ENCODE assay signal across 8 cellular contexts in the genomic region with DNA sequence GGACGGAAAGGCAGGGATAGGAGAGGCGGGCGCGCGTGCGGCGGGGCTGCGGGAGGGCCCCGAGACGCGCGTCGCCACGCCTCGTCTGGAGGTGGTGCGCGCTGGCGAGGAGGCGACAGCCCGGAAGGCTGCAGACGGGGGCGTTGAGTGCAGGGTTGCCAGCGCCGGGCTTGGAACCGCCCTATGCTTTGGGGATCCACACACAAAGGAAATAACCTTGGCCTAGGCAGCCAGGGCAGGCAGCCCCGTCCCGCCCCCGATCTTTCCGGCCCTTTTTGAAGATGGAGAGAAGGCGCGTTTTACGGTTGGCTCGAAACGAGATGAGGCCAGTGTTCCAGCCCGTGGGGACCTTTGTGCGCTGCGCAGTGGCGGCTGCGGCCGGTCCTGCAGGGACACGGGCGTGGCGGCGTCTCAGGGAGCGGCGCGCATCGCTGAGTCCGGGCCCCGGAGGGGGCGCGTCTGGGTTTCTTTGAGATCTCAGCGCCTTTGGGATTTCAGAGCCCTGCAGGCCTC. TPM values are rescaled to one million over a fixed set of nuclear protein-coding genes. Genes with fewer than 3 reads are reported as not detected.
A peak's percentile ranks its signal among the peaks of the same experiment; 100 is the strongest.
DNase-seq lines count a peak whose midpoint lies in the region; ATAC-seq and TF ChIP-seq lines count a peak whose summit lies in the region.

No MANE protein-coding gene starts in this region.

- peaks cover 47 to 59% of the 10 kb centered on the region in 2 donors for H3K27me3 Mint-ChIP-seq in natural killer cell (ENCODE audit: low read depth in 2 of 2)
- peaks cover 44% of the 10 kb centered on the region for H3K27me3 Mint-ChIP-seq in stimulated activated naive CD8-positive, alpha-beta T cell treated with anti-CD3 and anti-CD28 coated beads, Interleukin-15, amount 100 ng/mL, for 72 hours

- peak overlapping the region; percentile 54 for H3K9ac ChIP-seq in NT2/D1 (ENCODE audit: insufficient read length, low read depth)

- peak; percentile 64 for DNase-seq in AG08396 (ENCODE audit: low spot score)
- no peak for DNase-seq in NT2/D1 (ENCODE audit: low read depth, low spot score)
- peak; percentile 75 to 82 for DNase-seq in activated T-cell treated with anti-CD3 and anti-CD28 coated beads, Interleukin-2, amount 50 U/mL, for 48 hours
- peak; percentile 11 for DNase-seq in fibroblast of gingiva (ENCODE audit: low read depth)
- DNase-seq in natural killer cell: no peak
- DNase-seq in stimulated activated naive CD8-positive, alpha-beta T cell treated with anti-CD3 and anti-CD28 coated beads, Interleukin-15, amount 100 ng/mL, for 72 hours: peak; percentile 80 to 88

- ATAC-seq in GM18873 (IDR thresholded peaks at IDR 0.05; ENCODE audit: low FRiP score, unreplicated experiment): peak; percentile 55
- ATAC-seq in HG03159 (IDR thresholded peaks at IDR 0.05; ENCODE audit: unreplicated experiment): peak; percentile 62
- peak; percentile 69 to 87 (median 70) for ATAC-seq in natural killer cell
- peak; percentile 95 for ATAC-seq in stimulated activated naive CD8-positive, alpha-beta T cell treated with anti-CD3 and anti-CD28 coated beads, Interleukin-15, amount 100 ng/mL, for 72 hours

- no peak for TF ChIP-seq CTCF in natural killer cell (IDR thresholded peaks at IDR 0.05)

- H3K27me3 ChIP-seq in NT2/D1 (ENCODE audit: insufficient read depth, insufficient read length): peaks cover 24% of the 10 kb centered on the region

- peak overlapping the region; percentile 84 for H3K4me3 Mint-ChIP-seq in natural killer cell
- peak overlapping the region; percentile 88 to 94 for H3K4me3 Mint-ChIP-seq in stimulated activated naive CD8-positive, alpha-beta T cell treated with anti-CD3 and anti-CD28 coated beads, Interleukin-15, amount 100 ng/mL, for 72 hours

- no peaks in the 10 kb centered on the region for H3K36me3 Mint-ChIP-seq in natural killer cell

- peak overlapping the region; percentile 46 for H3K4me3 ChIP-seq in NT2/D1 (ENCODE audit: insufficient read length, low read depth)

- H3K36me3 ChIP-seq in NT2/D1 (ENCODE audit: insufficient read depth, insufficient read length, low read length): no peaks in the 10 kb centered on the region

- peaks cover 7 to 22% of the 10 kb centered on the region in 2 donors for H3K4me1 Mint-ChIP-seq in natural killer cell
- peaks cover 71% of the 10 kb centered on the region for H3K4me1 Mint-ChIP-seq in stimulated activated naive CD8-positive, alpha-beta T cell treated with anti-CD3 and anti-CD28 coated beads, Interleukin-15, amount 100 ng/mL, for 72 hours

- intact Hi-C loops in natural killer cell (cut with micrococcal nuclease): no loop called here

- H3K4me1 ChIP-seq in NT2/D1 (ENCODE audit: insufficient read depth, insufficient read length): no peaks in the 10 kb centered on the region

- H3K9me3 ChIP-seq in NT2/D1 (ENCODE audit: insufficient read depth, low read length): no peaks in the 10 kb centered on the region

- no peaks in the 10 kb centered on the region for H3K9me3 Mint-ChIP-seq in natural killer cell
- no peaks in the 10 kb centered on the region for H3K9me3 Mint-ChIP-seq in stimulated activated naive CD8-positive, alpha-beta T cell treated with anti-CD3 and anti-CD28 coated beads, Interleukin-15, amount 100 ng/mL, for 72 hours

- no peak overlapping the region for H3K27ac Mint-ChIP-seq in natural killer cell
- H3K27ac Mint-ChIP-seq in stimulated activated naive CD8-positive, alpha-beta T cell treated with anti-CD3 and anti-CD28 coated beads, Interleukin-15, amount 100 ng/mL, for 72 hours: peak overlapping the region; percentile 55 to 91

RNA-seq across cellular contexts. Expression of gene TRIM2, which starts 50.8 kb away (rescaled TPM):
- total RNA-seq in natural killer cell: under 1 TPM in 1 of 3 donors, not detected in 2; 0.11 TPM

Comparison
In these comparisons a context has a peak if more than half of its experiments do, and no peak if none do; other contexts are left out.
1. DNase-seq: peak in AG08396 (single experiment), activated T-cell treated with anti-CD3 and anti-CD28 coated beads, Interleukin-2, amount 50 U/mL, for 48 hours (2 of 2), fibroblast of gingiva (single experiment) and stimulated activated naive CD8-positive, alpha-beta T cell treated with anti-CD3 and anti-CD28 coated beads, Interleukin-15, amount 100 ng/mL, for 72 hours (2 of 2); none in NT2/D1 (single experiment) and natural killer cell (single experiment).
2. H3K27ac Mint-ChIP-seq: peak in stimulated activated naive CD8-positive, alpha-beta T cell treated with anti-CD3 and anti-CD28 coated beads, Interleukin-15, amount 100 ng/mL, for 72 hours (2 of 2); none in natural killer cell (0 of 2).
3. Peak in every context shown above with its lines, with median percentiles within 50 percentile points of each other: ATAC-seq.